2 cellular contexts compared by ENCODE assay signal in the genomic region with DNA sequence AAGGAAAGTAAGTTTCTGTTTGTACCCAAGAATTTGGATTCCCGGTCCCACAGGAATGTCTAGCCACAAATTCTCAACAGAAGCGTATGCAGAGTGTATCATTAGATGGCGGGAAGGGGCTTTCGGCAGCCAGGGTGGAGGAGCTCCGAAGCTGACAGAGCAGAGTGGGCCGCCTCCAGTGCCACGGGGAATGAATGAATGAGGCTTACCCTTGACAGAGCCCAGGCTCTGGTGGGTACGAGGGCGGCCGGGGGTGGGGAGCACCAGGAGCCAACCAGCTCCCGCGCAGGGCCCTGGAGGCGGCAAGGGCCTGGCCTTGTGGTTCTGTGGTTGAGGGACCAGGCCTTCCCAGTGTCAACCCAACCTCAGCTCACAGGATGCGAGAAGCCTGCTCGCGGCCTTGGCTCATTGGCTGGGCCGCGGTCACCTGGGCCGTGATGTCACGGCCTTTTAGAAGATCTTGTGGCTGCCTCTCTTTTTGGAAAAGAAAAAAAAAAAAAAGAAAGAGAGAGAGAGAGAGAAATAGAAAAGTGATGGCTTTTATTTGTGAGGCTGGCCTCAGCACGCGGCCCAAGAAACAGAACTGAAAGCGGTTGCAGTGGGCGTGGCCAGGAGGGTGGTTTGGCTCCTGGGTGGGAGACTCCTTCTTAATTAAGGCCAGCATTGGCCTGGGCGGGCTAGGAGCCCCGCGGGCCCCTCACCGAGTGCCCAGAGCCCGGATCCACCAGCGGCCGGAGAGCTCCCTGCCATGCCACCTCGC.
TF ChIP-seq lines count a peak whose summit lies in the region.

No MANE protein-coding gene starts in this region.

TF ChIP-seq in HepG2, 621 proteins besides CTCF, POLR2A, EP300 and RAD21:
- TF ChIP-seq ZNF383 (CRISPR knock-in tag; IDR thresholded peaks at IDR 0.05; ENCODE audit: borderline replicate concordance) (no peak), ZNF382 (CRISPR knock-in tag; IDR thresholded peaks at IDR 0.05; ENCODE audit: borderline replicate concordance) (no peak), HOXA7 (CRISPR knock-in tag; IDR thresholded peaks at IDR 0.05) (no peak), MAFF (IDR thresholded peaks at IDR 0.05; ENCODE audit: low read depth, low read length) (no peak), LCORL (IDR thresholded peaks at IDR 0.05) (no peak), LCORL (CRISPR knock-in tag; IDR thresholded peaks at IDR 0.05) (no peak), ZSCAN31 (CRISPR knock-in tag; IDR thresholded peaks at IDR 0.05; ENCODE audit: low read depth) (no peak), JUN (CRISPR knock-in tag; IDR thresholded peaks at IDR 0.05) (no peak)
TF ChIP-seq in HepG2: peak in this region for 0.

TF ChIP-seq in H1, 55 proteins besides CTCF, POLR2A, EP300 and RAD21:
- no peak for TF ChIP-seq JUND (IDR thresholded peaks at IDR 0.05; ENCODE audit: low read length)
- TF ChIP-seq SP4 (IDR thresholded peaks at IDR 0.05; ENCODE audit: low read length) = no peak
- TF ChIP-seq CBX8 (IDR thresholded peaks at IDR 0.05; ENCODE audit: borderline replicate concordance, low read depth, low read length) = no peak
- TF ChIP-seq, protein P1, sequence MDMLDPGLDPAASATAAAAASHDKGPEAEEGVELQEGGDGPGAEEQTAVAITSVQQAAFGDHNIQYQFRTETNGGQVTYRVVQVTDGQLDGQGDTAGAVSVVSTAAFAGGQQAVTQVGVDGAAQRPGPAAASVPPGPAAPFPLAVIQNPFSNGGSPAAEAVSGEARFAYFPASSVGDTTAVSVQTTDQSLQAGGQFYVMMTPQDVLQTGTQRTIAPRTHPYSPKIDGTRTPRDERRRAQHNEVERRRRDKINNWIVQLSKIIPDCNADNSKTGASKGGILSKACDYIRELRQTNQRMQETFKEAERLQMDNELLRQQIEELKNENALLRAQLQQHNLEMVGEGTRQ (IDR thresholded peaks at IDR 0.05; ENCODE audit: low read length) = peak; percentile 32; the same call in 1 of the 2 replicates
- TF ChIP-seq EZH2 (IDR thresholded peaks at IDR 0.05; ENCODE audit: low read depth, low read length, severe bottlenecking) = no peak
- TF ChIP-seq, protein P2, sequence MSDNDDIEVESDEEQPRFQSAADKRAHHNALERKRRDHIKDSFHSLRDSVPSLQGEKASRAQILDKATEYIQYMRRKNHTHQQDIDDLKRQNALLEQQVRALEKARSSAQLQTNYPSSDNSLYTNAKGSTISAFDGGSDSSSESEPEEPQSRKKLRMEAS (IDR thresholded peaks at IDR 0.05) = peak; percentile 43; the same call in 1 of the 2 replicates
- TF ChIP-seq, protein P3, sequence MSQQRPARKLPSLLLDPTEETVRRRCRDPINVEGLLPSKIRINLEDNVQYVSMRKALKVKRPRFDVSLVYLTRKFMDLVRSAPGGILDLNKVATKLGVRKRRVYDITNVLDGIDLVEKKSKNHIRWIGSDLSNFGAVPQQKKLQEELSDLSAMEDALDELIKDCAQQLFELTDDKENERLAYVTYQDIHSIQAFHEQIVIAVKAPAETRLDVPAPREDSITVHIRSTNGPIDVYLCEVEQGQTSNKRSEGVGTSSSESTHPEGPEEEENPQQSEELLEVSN (IDR thresholded peaks at IDR 0.05) = peak; percentile 85
- TF ChIP-seq NANOG (IDR thresholded peaks at IDR 0.05; ENCODE audit: insufficient read depth, low read depth, low read length, poor library complexity, severe bottlenecking) = no peak
